Comparison of ENCODE assay signal across 1 cellular context in the genomic region with DNA sequence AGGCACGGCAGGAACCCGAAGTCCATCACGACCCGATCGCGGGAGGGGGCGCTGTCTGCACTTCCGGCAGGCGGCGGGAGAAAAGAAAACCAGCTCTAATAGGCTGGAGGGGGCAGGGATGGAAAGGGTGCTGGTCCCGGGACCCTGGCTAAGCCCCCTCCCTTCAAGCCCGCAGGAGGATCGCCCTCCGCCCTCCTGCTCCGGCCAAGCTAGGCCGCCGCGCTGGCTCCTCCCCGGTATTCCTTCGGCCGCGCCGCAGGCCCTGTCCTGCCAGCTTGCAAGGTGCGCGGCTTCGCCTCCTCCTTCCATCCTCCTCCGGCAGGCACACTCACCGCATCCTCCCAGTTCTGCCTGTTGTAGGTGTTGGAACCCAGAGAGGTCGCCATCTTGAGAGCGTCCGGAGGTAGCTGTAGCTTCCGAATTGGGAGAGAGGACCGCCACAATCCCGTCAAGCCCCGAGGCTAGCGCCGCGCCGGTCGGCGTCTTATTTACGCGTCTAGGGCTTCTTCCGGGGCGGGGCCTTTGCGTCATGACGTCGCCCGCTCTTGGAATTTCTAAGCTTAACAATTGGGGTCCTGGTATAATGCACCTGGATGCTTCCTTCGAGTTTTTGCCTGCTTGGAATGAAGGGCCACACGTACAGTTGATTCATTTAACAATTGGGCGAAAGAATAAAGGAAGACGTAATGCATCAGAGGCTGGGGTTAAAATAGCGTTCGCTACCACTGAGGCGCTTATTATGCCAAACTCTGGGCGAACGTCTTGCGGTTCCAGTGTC.
A peak's percentile ranks its signal among the peaks of the same experiment; 100 is the strongest.
TF ChIP-seq lines count a peak whose summit lies in the region.

Gene RBM22, minus strand, starts transcription at position 463 of the 778 bp plus-strand sequence. Its CDS starts 77 bp downstream, at position 386.

TF ChIP-seq in GM12878, 131 proteins besides CTCF, POLR2A, EP300 and RAD21 (continued from another document and continues in another):
- TF ChIP-seq, protein P1, sequence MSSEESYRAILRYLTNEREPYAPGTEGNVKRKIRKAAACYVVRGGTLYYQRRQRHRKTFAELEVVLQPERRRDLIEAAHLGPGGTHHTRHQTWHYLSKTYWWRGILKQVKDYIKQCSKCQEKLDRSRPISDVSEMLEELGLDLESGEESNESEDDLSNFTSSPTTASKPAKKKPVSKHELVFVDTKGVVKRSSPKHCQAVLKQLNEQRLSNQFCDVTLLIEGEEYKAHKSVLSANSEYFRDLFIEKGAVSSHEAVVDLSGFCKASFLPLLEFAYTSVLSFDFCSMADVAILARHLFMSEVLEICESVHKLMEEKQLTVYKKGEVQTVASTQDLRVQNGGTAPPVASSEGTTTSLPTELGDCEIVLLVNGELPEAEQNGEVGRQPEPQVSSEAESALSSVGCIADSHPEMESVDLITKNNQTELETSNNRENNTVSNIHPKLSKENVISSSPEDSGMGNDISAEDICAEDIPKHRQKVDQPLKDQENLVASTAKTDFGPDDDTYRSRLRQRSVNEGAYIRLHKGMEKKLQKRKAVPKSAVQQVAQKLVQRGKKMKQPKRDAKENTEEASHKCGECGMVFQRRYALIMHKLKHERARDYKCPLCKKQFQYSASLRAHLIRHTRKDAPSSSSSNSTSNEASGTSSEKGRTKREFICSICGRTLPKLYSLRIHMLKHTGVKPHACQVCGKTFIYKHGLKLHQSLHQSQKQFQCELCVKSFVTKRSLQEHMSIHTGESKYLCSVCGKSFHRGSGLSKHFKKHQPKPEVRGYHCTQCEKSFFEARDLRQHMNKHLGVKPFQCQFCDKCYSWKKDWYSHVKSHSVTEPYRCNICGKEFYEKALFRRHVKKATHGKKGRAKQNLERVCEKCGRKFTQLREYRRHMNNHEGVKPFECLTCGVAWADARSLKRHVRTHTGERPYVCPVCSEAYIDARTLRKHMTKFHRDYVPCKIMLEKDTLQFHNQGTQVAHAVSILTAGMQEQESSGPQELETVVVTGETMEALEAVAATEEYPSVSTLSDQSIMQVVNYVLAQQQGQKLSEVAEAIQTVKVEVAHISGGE (CRISPR knock-in tag; IDR thresholded peaks at IDR 0.05): no peak
- TF ChIP-seq MTA2 (IDR thresholded peaks at IDR 0.05; ENCODE audit: low read depth) (no peak), CEBPB (IDR thresholded peaks at IDR 0.05; ENCODE audit: borderline replicate concordance in 1 of 2, low read depth in 2 of 2, low read length in 2 of 2) (no peak), NFXL1 (IDR thresholded peaks at IDR 0.05; ENCODE audit: borderline replicate concordance) (no peak), MLLT1 (IDR thresholded peaks at IDR 0.05) (peak; percentile 64; the same call in 1 of the 2 replicates), JUND (IDR thresholded peaks at IDR 0.05; ENCODE audit: low read depth, low read length) (no peak), SIX5 (IDR thresholded peaks at IDR 0.05; ENCODE audit: low read depth, low read length, severe bottlenecking) (peak; percentile 66), YY1 (IDR thresholded peaks at IDR 0.05; ENCODE audit: low read depth, low read length) (peak; percentile 95), CHD2 (IDR thresholded peaks at IDR 0.05; ENCODE audit: borderline replicate concordance, low read depth, low read length) (peak; percentile 46; the same call in 1 of the 2 replicates), BRCA1 (IDR thresholded peaks at IDR 0.05; ENCODE audit: low read depth, low read length) (no peak), MEF2B (IDR thresholded peaks at IDR 0.05; ENCODE audit: partially characterized antibody, poor library complexity, severe bottlenecking) (peak; percentile 18), BHLHE40 (IDR thresholded peaks at IDR 0.05; ENCODE audit: borderline replicate concordance in 1 of 2, low read depth in 2 of 2, low read length in 1 of 2) (no peak; a peak in 1 of 4 replicates), TAF1 (IDR thresholded peaks at IDR 0.05; ENCODE audit: borderline replicate concordance, low read depth, low read length) (peak; percentile 82), NFYA (IDR thresholded peaks at IDR 0.05; ENCODE audit: borderline replicate concordance, low read depth, low read length) (no peak), E2F4 (IDR thresholded peaks at IDR 0.05; ENCODE audit: low read depth, low read length) (no peak), SUPT20H (IDR thresholded peaks at IDR 0.05; ENCODE audit: borderline replicate concordance, control insufficient read depth, low read depth, low read length) (no peak), E2F8 (IDR thresholded peaks at IDR 0.05; ENCODE audit: low read depth, partially characterized antibody) (peak; percentile 49), NR2C1 (IDR thresholded peaks at IDR 0.05) (0 out of 2 replicates have a peak, but pooled peaks have one; percentile 4), GATAD2B (conservative IDR thresholded peaks at IDR 0.05; ENCODE audit: low read depth) (peak; percentile 74), BCL11A (IDR thresholded peaks at IDR 0.05; ENCODE audit: low read depth, low read length) (no peak), SRF (IDR thresholded peaks at IDR 0.05; ENCODE audit: low read depth in 2 of 2, low read length in 2 of 2) (peak in 1 of 2 experiments; percentile 83; a peak in 2 of 4 replicates), STAT3 (IDR thresholded peaks at IDR 0.05; ENCODE audit: low read depth, low read length) (no peak), ZSCAN29 (IDR thresholded peaks at IDR 0.05) (no peak), FOXK2 (IDR thresholded peaks at IDR 0.05) (peak; percentile 64), ZNF207 (IDR thresholded peaks at IDR 0.05; ENCODE audit: borderline replicate concordance) (peak; percentile 88; the same call in 1 of the 2 replicates), EED (IDR thresholded peaks at IDR 0.05; ENCODE audit: low read depth) (no peak)
- TF ChIP-seq, protein P2, sequence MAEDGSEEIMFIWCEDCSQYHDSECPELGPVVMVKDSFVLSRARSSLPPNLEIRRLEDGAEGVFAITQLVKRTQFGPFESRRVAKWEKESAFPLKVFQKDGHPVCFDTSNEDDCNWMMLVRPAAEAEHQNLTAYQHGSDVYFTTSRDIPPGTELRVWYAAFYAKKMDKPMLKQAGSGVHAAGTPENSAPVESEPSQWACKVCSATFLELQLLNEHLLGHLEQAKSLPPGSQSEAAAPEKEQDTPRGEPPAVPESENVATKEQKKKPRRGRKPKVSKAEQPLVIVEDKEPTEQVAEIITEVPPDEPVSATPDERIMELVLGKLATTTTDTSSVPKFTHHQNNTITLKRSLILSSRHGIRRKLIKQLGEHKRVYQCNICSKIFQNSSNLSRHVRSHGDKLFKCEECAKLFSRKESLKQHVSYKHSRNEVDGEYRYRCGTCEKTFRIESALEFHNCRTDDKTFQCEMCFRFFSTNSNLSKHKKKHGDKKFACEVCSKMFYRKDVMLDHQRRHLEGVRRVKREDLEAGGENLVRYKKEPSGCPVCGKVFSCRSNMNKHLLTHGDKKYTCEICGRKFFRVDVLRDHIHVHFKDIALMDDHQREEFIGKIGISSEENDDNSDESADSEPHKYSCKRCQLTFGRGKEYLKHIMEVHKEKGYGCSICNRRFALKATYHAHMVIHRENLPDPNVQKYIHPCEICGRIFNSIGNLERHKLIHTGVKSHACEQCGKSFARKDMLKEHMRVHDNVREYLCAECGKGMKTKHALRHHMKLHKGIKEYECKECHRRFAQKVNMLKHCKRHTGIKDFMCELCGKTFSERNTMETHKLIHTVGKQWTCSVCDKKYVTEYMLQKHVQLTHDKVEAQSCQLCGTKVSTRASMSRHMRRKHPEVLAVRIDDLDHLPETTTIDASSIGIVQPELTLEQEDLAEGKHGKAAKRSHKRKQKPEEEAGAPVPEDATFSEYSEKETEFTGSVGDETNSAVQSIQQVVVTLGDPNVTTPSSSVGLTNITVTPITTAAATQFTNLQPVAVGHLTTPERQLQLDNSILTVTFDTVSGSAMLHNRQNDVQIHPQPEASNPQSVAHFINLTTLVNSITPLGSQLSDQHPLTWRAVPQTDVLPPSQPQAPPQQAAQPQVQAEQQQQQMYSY (CRISPR knock-in tag; IDR thresholded peaks at IDR 0.05): no peak
- TF ChIP-seq, protein P3, sequence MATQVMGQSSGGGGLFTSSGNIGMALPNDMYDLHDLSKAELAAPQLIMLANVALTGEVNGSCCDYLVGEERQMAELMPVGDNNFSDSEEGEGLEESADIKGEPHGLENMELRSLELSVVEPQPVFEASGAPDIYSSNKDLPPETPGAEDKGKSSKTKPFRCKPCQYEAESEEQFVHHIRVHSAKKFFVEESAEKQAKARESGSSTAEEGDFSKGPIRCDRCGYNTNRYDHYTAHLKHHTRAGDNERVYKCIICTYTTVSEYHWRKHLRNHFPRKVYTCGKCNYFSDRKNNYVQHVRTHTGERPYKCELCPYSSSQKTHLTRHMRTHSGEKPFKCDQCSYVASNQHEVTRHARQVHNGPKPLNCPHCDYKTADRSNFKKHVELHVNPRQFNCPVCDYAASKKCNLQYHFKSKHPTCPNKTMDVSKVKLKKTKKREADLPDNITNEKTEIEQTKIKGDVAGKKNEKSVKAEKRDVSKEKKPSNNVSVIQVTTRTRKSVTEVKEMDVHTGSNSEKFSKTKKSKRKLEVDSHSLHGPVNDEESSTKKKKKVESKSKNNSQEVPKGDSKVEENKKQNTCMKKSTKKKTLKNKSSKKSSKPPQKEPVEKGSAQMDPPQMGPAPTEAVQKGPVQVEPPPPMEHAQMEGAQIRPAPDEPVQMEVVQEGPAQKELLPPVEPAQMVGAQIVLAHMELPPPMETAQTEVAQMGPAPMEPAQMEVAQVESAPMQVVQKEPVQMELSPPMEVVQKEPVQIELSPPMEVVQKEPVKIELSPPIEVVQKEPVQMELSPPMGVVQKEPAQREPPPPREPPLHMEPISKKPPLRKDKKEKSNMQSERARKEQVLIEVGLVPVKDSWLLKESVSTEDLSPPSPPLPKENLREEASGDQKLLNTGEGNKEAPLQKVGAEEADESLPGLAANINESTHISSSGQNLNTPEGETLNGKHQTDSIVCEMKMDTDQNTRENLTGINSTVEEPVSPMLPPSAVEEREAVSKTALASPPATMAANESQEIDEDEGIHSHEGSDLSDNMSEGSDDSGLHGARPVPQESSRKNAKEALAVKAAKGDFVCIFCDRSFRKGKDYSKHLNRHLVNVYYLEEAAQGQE (IDR thresholded peaks at IDR 0.05; ENCODE audit: low read depth, low read length): no peak
- TF ChIP-seq, protein P4, sequence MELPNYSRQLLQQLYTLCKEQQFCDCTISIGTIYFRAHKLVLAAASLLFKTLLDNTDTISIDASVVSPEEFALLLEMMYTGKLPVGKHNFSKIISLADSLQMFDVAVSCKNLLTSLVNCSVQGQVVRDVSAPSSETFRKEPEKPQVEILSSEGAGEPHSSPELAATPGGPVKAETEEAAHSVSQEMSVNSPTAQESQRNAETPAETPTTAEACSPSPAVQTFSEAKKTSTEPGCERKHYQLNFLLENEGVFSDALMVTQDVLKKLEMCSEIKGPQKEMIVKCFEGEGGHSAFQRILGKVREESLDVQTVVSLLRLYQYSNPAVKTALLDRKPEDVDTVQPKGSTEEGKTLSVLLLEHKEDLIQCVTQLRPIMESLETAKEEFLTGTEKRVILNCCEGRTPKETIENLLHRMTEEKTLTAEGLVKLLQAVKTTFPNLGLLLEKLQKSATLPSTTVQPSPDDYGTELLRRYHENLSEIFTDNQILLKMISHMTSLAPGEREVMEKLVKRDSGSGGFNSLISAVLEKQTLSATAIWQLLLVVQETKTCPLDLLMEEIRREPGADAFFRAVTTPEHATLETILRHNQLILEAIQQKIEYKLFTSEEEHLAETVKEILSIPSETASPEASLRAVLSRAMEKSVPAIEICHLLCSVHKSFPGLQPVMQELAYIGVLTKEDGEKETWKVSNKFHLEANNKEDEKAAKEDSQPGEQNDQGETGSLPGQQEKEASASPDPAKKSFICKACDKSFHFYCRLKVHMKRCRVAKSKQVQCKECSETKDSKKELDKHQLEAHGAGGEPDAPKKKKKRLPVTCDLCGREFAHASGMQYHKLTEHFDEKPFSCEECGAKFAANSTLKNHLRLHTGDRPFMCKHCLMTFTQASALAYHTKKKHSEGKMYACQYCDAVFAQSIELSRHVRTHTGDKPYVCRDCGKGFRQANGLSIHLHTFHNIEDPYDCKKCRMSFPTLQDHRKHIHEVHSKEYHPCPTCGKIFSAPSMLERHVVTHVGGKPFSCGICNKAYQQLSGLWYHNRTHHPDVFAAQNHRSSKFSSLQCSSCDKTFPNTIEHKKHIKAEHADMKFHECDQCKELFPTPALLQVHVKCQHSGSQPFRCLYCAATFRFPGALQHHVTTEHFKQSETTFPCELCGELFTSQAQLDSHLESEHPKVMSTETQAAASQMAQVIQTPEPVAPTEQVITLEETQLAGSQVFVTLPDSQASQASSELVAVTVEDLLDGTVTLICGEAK (IDR thresholded peaks at IDR 0.05; ENCODE audit: borderline replicate concordance): peak; percentile 74; the same call in 1 of the 2 replicates
- TF ChIP-seq, protein P5, sequence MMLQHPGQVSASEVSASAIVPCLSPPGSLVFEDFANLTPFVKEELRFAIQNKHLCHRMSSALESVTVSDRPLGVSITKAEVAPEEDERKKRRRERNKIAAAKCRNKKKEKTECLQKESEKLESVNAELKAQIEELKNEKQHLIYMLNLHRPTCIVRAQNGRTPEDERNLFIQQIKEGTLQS (IDR thresholded peaks at IDR 0.05; ENCODE audit: borderline replicate concordance, extremely low read depth, low read depth, low read length): peak; percentile 24; the same call in 1 of the 2 replicates
